In genomic region chr12:4227046-4227445, GRCh38 we compare ENCODE assay signal across 24 cellular contexts. TPM values are rescaled to one million over a fixed set of nuclear protein-coding genes. Genes with fewer than 3 reads are reported as not detected.
DNase-seq lines count a peak whose midpoint lies in the region; ATAC-seq and TF ChIP-seq lines count a peak whose summit lies in the region.
"Had no signal": no experiment of that assay in that cellular context is flagged by ENCODE, and none has a peak within 500 bp of the region (broad histone marks: within the 10 kb centered on the region; RNA-seq: fewer than 3 reads in every experiment).

No MANE protein-coding gene starts in this region.

- H3K27me3 Mint-ChIP-seq in CD4-positive, CD25-positive, alpha-beta regulatory T cell: no peaks in the 10 kb centered on the region
- no peaks in the 10 kb centered on the region for H3K27me3 Mint-ChIP-seq in activated T-helper 17 cell treated with anti-CD3 and anti-CD28 coated beads, Interleukin-2, amount 50 U/mL, for 72 hours
- H3K27me3 Mint-ChIP-seq in memory B cell: peaks cover 2% of the 10 kb centered on the region
- no peaks in the 10 kb centered on the region for H3K27me3 Mint-ChIP-seq in stimulated activated memory B cell treated with anti-CD40 and anti-IgM and Interleukin-4, amounts not matched to agents 10 μg/mL and 1 μg/mL and 100 μg/mL, for 72 hours

- peaks cover 5% of the 10 kb centered on the region for H3K27me3 ChIP-seq in CD4-positive, CD25-positive, alpha-beta regulatory T cell (ENCODE audit: control insufficient read depth, insufficient read depth, low read length)
- H3K27me3 ChIP-seq in gastroesophageal sphincter: peaks cover 38% of the 10 kb centered on the region

- H3K27ac ChIP-seq in CD4-positive, CD25-positive, alpha-beta regulatory T cell (ENCODE audit: insufficient read depth, low read length, poor library complexity, severe bottlenecking): no peak overlapping the region
- H3K27ac ChIP-seq in gastroesophageal sphincter: no peak overlapping the region
- H3K27ac ChIP-seq: RWPE1 had no signal

- no peak for TF ChIP-seq POLR2A in gastroesophageal sphincter (IDR thresholded peaks at IDR 0.05)

- TF ChIP-seq CTCF in gastroesophageal sphincter (IDR thresholded peaks at IDR 0.05): no peak

- no peak for ATAC-seq in CD4-positive, CD25-positive, alpha-beta regulatory T cell (ENCODE audit: low read depth in 2 of 2)
- no peak for ATAC-seq in activated T-helper 17 cell treated with anti-CD3 and anti-CD28 coated beads, Interleukin-2, amount 50 U/mL, for 72 hours (replicated peaks)
- ATAC-seq in memory B cell (ENCODE audit: low read depth): no peak
- ATAC-seq in stimulated activated memory B cell treated with anti-CD40 and anti-IgM and Interleukin-4, amounts not matched to agents 10 μg/mL and 1 μg/mL and 100 μg/mL, for 72 hours: no peak
- no peak for ATAC-seq in HG02623 (IDR thresholded peaks at IDR 0.05; ENCODE audit: unreplicated experiment)
- no peak for ATAC-seq in gastroesophageal sphincter
- ATAC-seq in HG02938 (IDR thresholded peaks at IDR 0.05; ENCODE audit: unreplicated experiment): no peak
- ATAC-seq: CD8-positive, alpha-beta T cell; GM12878; HepG2; Panc1 had no signal

- H3K9me3 ChIP-seq in CD4-positive, CD25-positive, alpha-beta regulatory T cell (ENCODE audit: control insufficient read depth in 2 of 2, low read length in 2 of 2): no peaks in the 10 kb centered on the region
- H3K9me3 ChIP-seq in gastroesophageal sphincter: no peaks in the 10 kb centered on the region

- H3K4me1 ChIP-seq in CD4-positive, CD25-positive, alpha-beta regulatory T cell (ENCODE audit: control insufficient read depth, insufficient read depth, low read length, poor library complexity, severe bottlenecking): peaks cover 8% of the 10 kb centered on the region
- H3K4me1 ChIP-seq in gastroesophageal sphincter: no peaks in the 10 kb centered on the region
- H3K4me1 ChIP-seq: Caco-2 had no signal

- H3K9me3 Mint-ChIP-seq in CD4-positive, CD25-positive, alpha-beta regulatory T cell: no peaks in the 10 kb centered on the region
- no peaks in the 10 kb centered on the region for H3K9me3 Mint-ChIP-seq in activated T-helper 17 cell treated with anti-CD3 and anti-CD28 coated beads, Interleukin-2, amount 50 U/mL, for 72 hours
- no peaks in the 10 kb centered on the region for H3K9me3 Mint-ChIP-seq in memory B cell
- H3K9me3 Mint-ChIP-seq in stimulated activated memory B cell treated with anti-CD40 and anti-IgM and Interleukin-4, amounts not matched to agents 10 μg/mL and 1 μg/mL and 100 μg/mL, for 72 hours: no peaks in the 10 kb centered on the region
- H3K9me3 Mint-ChIP-seq: CD8-positive, alpha-beta T cell had no signal

- H3K27ac Mint-ChIP-seq in CD4-positive, CD25-positive, alpha-beta regulatory T cell: peak overlapping the region in 2 of 3 donors; percentile 23 to 26
- peak overlapping the region; percentile 64 for H3K27ac Mint-ChIP-seq in activated T-helper 17 cell treated with anti-CD3 and anti-CD28 coated beads, Interleukin-2, amount 50 U/mL, for 72 hours
- H3K27ac Mint-ChIP-seq in memory B cell: peak overlapping the region; percentile 33
- H3K27ac Mint-ChIP-seq in stimulated activated memory B cell treated with anti-CD40 and anti-IgM and Interleukin-4, amounts not matched to agents 10 μg/mL and 1 μg/mL and 100 μg/mL, for 72 hours: peak overlapping the region; percentile 2
- H3K27ac Mint-ChIP-seq: CD8-positive, alpha-beta T cell had no signal

- peaks cover 3 to 10% (median 8%) of the 10 kb centered on the region in 4 donors for H3K4me1 Mint-ChIP-seq in CD4-positive, CD25-positive, alpha-beta regulatory T cell
- H3K4me1 Mint-ChIP-seq in activated T-helper 17 cell treated with anti-CD3 and anti-CD28 coated beads, Interleukin-2, amount 50 U/mL, for 72 hours: no peaks in the 10 kb centered on the region
- H3K4me1 Mint-ChIP-seq in memory B cell: peaks cover 22% of the 10 kb centered on the region
- H3K4me1 Mint-ChIP-seq in stimulated activated memory B cell treated with anti-CD40 and anti-IgM and Interleukin-4, amounts not matched to agents 10 μg/mL and 1 μg/mL and 100 μg/mL, for 72 hours: peaks cover 20% of the 10 kb centered on the region

- no peak for TF ChIP-seq EP300 in gastroesophageal sphincter (IDR thresholded peaks at IDR 0.05)

- no peaks in the 10 kb centered on the region for H3K36me3 ChIP-seq in CD4-positive, CD25-positive, alpha-beta regulatory T cell (ENCODE audit: control insufficient read depth, insufficient read depth, low read length)
- no peaks in the 10 kb centered on the region for H3K36me3 ChIP-seq in gastroesophageal sphincter

- H3K4me3 Mint-ChIP-seq in CD4-positive, CD25-positive, alpha-beta regulatory T cell: no peak overlapping the region
- no peak overlapping the region for H3K4me3 Mint-ChIP-seq in activated T-helper 17 cell treated with anti-CD3 and anti-CD28 coated beads, Interleukin-2, amount 50 U/mL, for 72 hours
- no peak overlapping the region for H3K4me3 Mint-ChIP-seq in memory B cell
- H3K4me3 Mint-ChIP-seq in stimulated activated memory B cell treated with anti-CD40 and anti-IgM and Interleukin-4, amounts not matched to agents 10 μg/mL and 1 μg/mL and 100 μg/mL, for 72 hours: no peak overlapping the region
- H3K4me3 Mint-ChIP-seq: CD8-positive, alpha-beta T cell had no signal

- no peak overlapping the region for H3K4me3 ChIP-seq in CD4-positive, CD25-positive, alpha-beta regulatory T cell (ENCODE audit: low read depth, low read length)
- no peak overlapping the region for H3K4me3 ChIP-seq in gastroesophageal sphincter
- H3K4me3 ChIP-seq: GM12878 had no signal

- no peak for DNase-seq in CD4-positive, CD25-positive, alpha-beta regulatory T cell
- no peak for DNase-seq in memory B cell (ENCODE audit: low spot score in 2 of 2)
- DNase-seq in dermis blood vessel endothelial cell: no peak
- DNase-seq: C1 segment of cervical spinal cord, Caco-2, Karpas-422, NCI-H1092, NCI-H1417 treated with DMSO at 0.1 percent for 48 hours, NCI-H1694 treated with DMSO at 0.1 percent for 48 hours, NCI-H2081, NCI-H2227 treated with DMSO at 0.1 percent for 48 hours, NCI-H69, SHP77 had no signal

- WGBS in gastroesophageal sphincter (ENCODE audit: low coverage in 1 of 2), 2 donors: 58 to 83% methylated on average over 1 to 2 of the region's 5 CpGs

- no peaks in the 10 kb centered on the region for H3K36me3 Mint-ChIP-seq in CD4-positive, CD25-positive, alpha-beta regulatory T cell
- no peaks in the 10 kb centered on the region for H3K36me3 Mint-ChIP-seq in activated T-helper 17 cell treated with anti-CD3 and anti-CD28 coated beads, Interleukin-2, amount 50 U/mL, for 72 hours (ENCODE audit: low read depth)
- H3K36me3 Mint-ChIP-seq in memory B cell: no peaks in the 10 kb centered on the region
- no peaks in the 10 kb centered on the region for H3K36me3 Mint-ChIP-seq in stimulated activated memory B cell treated with anti-CD40 and anti-IgM and Interleukin-4, amounts not matched to agents 10 μg/mL and 1 μg/mL and 100 μg/mL, for 72 hours
- H3K36me3 Mint-ChIP-seq: CD8-positive, alpha-beta T cell had no signal

RNA-seq across cellular contexts. Expression of gene CCND2, which starts 46.5 kb away (rescaled TPM):
- 206 TPM for total RNA-seq in CD4-positive, CD25-positive, alpha-beta regulatory T cell
- polyA plus RNA-seq in CD4-positive, CD25-positive, alpha-beta regulatory T cell: 10 to 100 TPM; 51.8 to 67.1 (median 62.9) TPM
- total RNA-seq in activated T-helper 17 cell treated with anti-CD3 and anti-CD28 coated beads, Interleukin-2, amount 50 U/mL, for 72 hours: 100 to 1,000 TPM; 378 to 404 TPM
- 111 and 140 TPM in 2 replicates for total RNA-seq in dermis blood vessel endothelial cell
- 100 to 1,000 TPM; 106 to 149 (median 136) TPM for total RNA-seq in gastroesophageal sphincter
- total RNA-seq: OCI-LY7 had no signal

Comparison
In these comparisons a context has a peak if more than half of its experiments do, and no peak if none do; other contexts are left out.
1. H3K27ac Mint-ChIP-seq: peak in every context shown above with its lines; median percentile 64 in activated T-helper 17 cell treated with anti-CD3 and anti-CD28 coated beads, Interleukin-2, amount 50 U/mL, for 72 hours; 33 in memory B cell; 24 in CD4-positive, CD25-positive, alpha-beta regulatory T cell; 2 in stimulated activated memory B cell treated with anti-CD40 and anti-IgM and Interleukin-4, amounts not matched to agents 10 μg/mL and 1 μg/mL and 100 μg/mL, for 72 hours.